ENCODE assay signal across 26 cellular contexts in genomic region chr10:71816421-71816851, GRCh38. TPM values are rescaled to one million over a fixed set of nuclear protein-coding genes. Genes with fewer than 3 reads are reported as not detected.
DNase-seq lines count a peak whose midpoint lies in the region; ATAC-seq, FAIRE-seq and TF ChIP-seq lines count a peak whose summit lies in the region.
"Had no signal": no experiment of that assay in that cellular context is flagged by ENCODE, and none has a peak within 500 bp of the region (broad histone marks: within the 10 kb centered on the region; RNA-seq: fewer than 3 reads in every experiment).

No MANE protein-coding gene starts in this region.

- H3K9me3 ChIP-seq in psoas muscle (no peaks in the 10 kb centered on the region), kidney (ENCODE audit: control insufficient read depth in 1 of 2, low read length in 2 of 2) (no peaks in the 10 kb centered on the region), upper lobe of left lung (no peaks in the 10 kb centered on the region)
- H3K9me3 ChIP-seq: BLaER1, thoracic aorta, vagina had no signal

- FAIRE-seq in kidney (lab: Jason Lieb, UNC): no peak
- FAIRE-seq: TTC549 had no signal

- peaks cover 8 to 69% of the 10 kb centered on the region in 2 donors for H3K36me3 ChIP-seq in psoas muscle (ENCODE audit: insufficient read depth in 1 of 2, low read depth in 1 of 2)
- peaks cover 38 to 52% of the 10 kb centered on the region in 2 donors for H3K36me3 ChIP-seq in kidney (ENCODE audit: control insufficient read depth in 1 of 2, insufficient read depth in 2 of 2, low read length in 2 of 2)
- peaks cover 45 to 68% (median 62%) of the 10 kb centered on the region in 4 donors for H3K36me3 ChIP-seq in upper lobe of left lung

- DNase-seq in natural killer cell treated with Interleukin-12 subunit alpha and Interleukin-12 subunit beta and Interleukin-15 and Interleukin-18, amount 100 ng/mL, for 72 hours (ENCODE audit: low spot score): peak; percentile 25
- DNase-seq in natural killer cell (no peak), dorsolateral prefrontal cortex (no peak), psoas muscle (no peak), kidney (no peak), upper lobe of left lung (no peak), GM13977 (ENCODE audit: low spot score) (no peak)
- DNase-seq: activated CD4-positive, CD25-positive, alpha-beta regulatory T cell treated with anti-CD3 and anti-CD28 coated beads, Interleukin-2, amount 50 U/mL, for 72 hours; activated CD8-positive, alpha-beta T cell treated with anti-CD3 and anti-CD28 coated beads for 36 hours; activated gamma-delta T cell; DMS79 treated with DMSO at 0.1 percent for 48 hours; H9; NCI-H1694; NCI-H2171 treated with DMSO at 0.1 percent for 48 hours; NCI-H524 treated with DMSO at 0.1 percent for 48 hours; NK-92 treated with Interleukin-12 subunit alpha and Interleukin-12 subunit beta, amount 100 ng/mL, for 24 hours; SIG-M5; stimulated activated naive B cell treated with anti-CD40 and anti-IgM and Interleukin-4, amounts not matched to agents 10 μg/mL and 1 μg/mL and 100 μg/mL, for 72 hours had no signal

- no peaks in the 10 kb centered on the region for H3K27me3 ChIP-seq in dorsolateral prefrontal cortex
- no peaks in the 10 kb centered on the region for H3K27me3 ChIP-seq in psoas muscle (ENCODE audit: insufficient read depth in 3 of 3, low read length in 2 of 3)
- no peaks in the 10 kb centered on the region for H3K27me3 ChIP-seq in upper lobe of left lung
- H3K27me3 ChIP-seq: BLaER1, cardiac muscle cell, vagina had no signal

- intact Hi-C loops in natural killer cell (cut with micrococcal nuclease) (no loop called here), dorsolateral prefrontal cortex (cut with DNase I) (loop anchor here (5.0 to 10.0 kb wide), 3 partner anchors 76 to 502 kb away; partner anchors contain the start of gene SLC29A3 (in 1 of the 2)), psoas muscle (cut with DNase I) (no loop called here), kidney (cut with DNase I) (no loop called here)

- peaks cover 4 to 6% of the 10 kb centered on the region in 2 donors for H3K4me1 Mint-ChIP-seq in natural killer cell treated with Interleukin-12 subunit alpha and Interleukin-12 subunit beta and Interleukin-15 and Interleukin-18, amount 100 ng/mL, for 72 hours (ENCODE audit: low read depth in 2 of 2)
- peaks cover 2 to 8% of the 10 kb centered on the region in 2 donors for H3K4me1 Mint-ChIP-seq in natural killer cell

- no peak for TF ChIP-seq CTCF in natural killer cell (IDR thresholded peaks at IDR 0.05)
- no peak for TF ChIP-seq CTCF in dorsolateral prefrontal cortex (IDR thresholded peaks at IDR 0.05 in 54 of 56, conservative IDR thresholded peaks at IDR 0.05 in 2 of 56; ENCODE audit: low read depth in 1 of 56, partially characterized antibody in 56 of 56)
- no peak for TF ChIP-seq CTCF in psoas muscle (IDR thresholded peaks at IDR 0.05)
- TF ChIP-seq CTCF in kidney (IDR thresholded peaks at IDR 0.05; ENCODE audit: borderline replicate concordance, extremely low read depth, insufficient read depth): no peak
- no peak for TF ChIP-seq CTCF in upper lobe of left lung (IDR thresholded peaks at IDR 0.05)
- TF ChIP-seq CTCF in GM13977 (IDR thresholded peaks at IDR 0.05; ENCODE audit: extremely low read depth, insufficient read depth, missing control alignments): no peak

- TF ChIP-seq EP300 in upper lobe of left lung (IDR thresholded peaks at IDR 0.05): no peak

- no peak overlapping the region for H3K27ac Mint-ChIP-seq in natural killer cell treated with Interleukin-12 subunit alpha and Interleukin-12 subunit beta and Interleukin-15 and Interleukin-18, amount 100 ng/mL, for 72 hours
- peak overlapping the region in 1 of 2 donors; percentile 29 for H3K27ac Mint-ChIP-seq in natural killer cell
- H3K27ac Mint-ChIP-seq: activated CD8-positive, alpha-beta T cell treated with anti-CD3 and anti-CD28 coated beads for 36 hours; stimulated activated naive B cell treated with anti-CD40 and anti-IgM and Interleukin-4, amounts not matched to agents 10 μg/mL and 1 μg/mL and 100 μg/mL, for 72 hours had no signal

- no peak for TF ChIP-seq POLR2A in upper lobe of left lung (IDR thresholded peaks at IDR 0.05)

- in situ Hi-C loops in GM13977 (cut with MboI; ENCODE audit: low pct_unique_long_range_greater_than_20kb, low sequenced_read_pairs, unreplicated experiment): no loop called here

- no peak for ATAC-seq in natural killer cell treated with Interleukin-12 subunit alpha and Interleukin-12 subunit beta and Interleukin-15 and Interleukin-18, amount 100 ng/mL, for 72 hours
- ATAC-seq in natural killer cell (no peak), psoas muscle (no peak), upper lobe of left lung (ENCODE audit: low FRiP score in 2 of 2) (no peak), HG03025 (IDR thresholded peaks at IDR 0.05; ENCODE audit: low FRiP score, unreplicated experiment) (no peak)
- ATAC-seq: activated CD8-positive, alpha-beta T cell treated with anti-CD3 and anti-CD28 coated beads for 36 hours; stimulated activated naive B cell treated with anti-CD40 and anti-IgM and Interleukin-4, amounts not matched to agents 10 μg/mL and 1 μg/mL and 100 μg/mL, for 72 hours had no signal

- H3K27ac ChIP-seq in dorsolateral prefrontal cortex: peak overlapping the region; percentile 30 to 97 (median 87)
- H3K27ac ChIP-seq in psoas muscle: peak overlapping the region; percentile 2
- H3K27ac ChIP-seq in kidney (ENCODE audit: low read depth in 2 of 2, low read length in 2 of 2): no peak overlapping the region
- peak overlapping the region in 1 of 4 donors; percentile 77 for H3K27ac ChIP-seq in upper lobe of left lung
- H3K27ac ChIP-seq: BLaER1, cardiac muscle cell, thoracic aorta, vagina had no signal

- H3K4me3 Mint-ChIP-seq in natural killer cell treated with Interleukin-12 subunit alpha and Interleukin-12 subunit beta and Interleukin-15 and Interleukin-18, amount 100 ng/mL, for 72 hours: no peak overlapping the region
- no peak overlapping the region for H3K4me3 Mint-ChIP-seq in natural killer cell
- H3K4me3 Mint-ChIP-seq: activated CD8-positive, alpha-beta T cell treated with anti-CD3 and anti-CD28 coated beads for 36 hours; H9; stimulated activated naive B cell treated with anti-CD40 and anti-IgM and Interleukin-4, amounts not matched to agents 10 μg/mL and 1 μg/mL and 100 μg/mL, for 72 hours had no signal

- no peak overlapping the region for H3K9ac ChIP-seq in kidney (ENCODE audit: low read length in 2 of 2)
- H3K9ac ChIP-seq: BLaER1 had no signal

- H3K9me3 Mint-ChIP-seq in natural killer cell treated with Interleukin-12 subunit alpha and Interleukin-12 subunit beta and Interleukin-15 and Interleukin-18, amount 100 ng/mL, for 72 hours: no peaks in the 10 kb centered on the region
- no peaks in the 10 kb centered on the region for H3K9me3 Mint-ChIP-seq in natural killer cell
- H3K9me3 Mint-ChIP-seq: activated CD8-positive, alpha-beta T cell treated with anti-CD3 and anti-CD28 coated beads for 36 hours; H9; stimulated activated naive B cell treated with anti-CD40 and anti-IgM and Interleukin-4, amounts not matched to agents 10 μg/mL and 1 μg/mL and 100 μg/mL, for 72 hours had no signal

- H3K4me3 ChIP-seq in dorsolateral prefrontal cortex: no peak overlapping the region
- H3K4me3 ChIP-seq in psoas muscle: no peak overlapping the region
- H3K4me3 ChIP-seq in kidney (ENCODE audit: low read length in 2 of 2): no peak overlapping the region
- H3K4me3 ChIP-seq in upper lobe of left lung: no peak overlapping the region
- H3K4me3 ChIP-seq: BLaER1, cardiac muscle cell, smooth muscle cell, thoracic aorta, vagina had no signal

- peaks cover 31% of the 10 kb centered on the region for H3K4me1 ChIP-seq in psoas muscle
- H3K4me1 ChIP-seq in kidney (ENCODE audit: control insufficient read depth in 1 of 2, insufficient read depth in 1 of 2, low read depth in 1 of 2, low read length in 2 of 2): peaks cover 0 to 8% of the 10 kb centered on the region in 2 donors
- H3K4me1 ChIP-seq in upper lobe of left lung: peaks cover 0 to 11% (median 5%) of the 10 kb centered on the region in 4 donors

- 64 to 65% (median 64%) methylated on average over 12 of the region's 12 CpGs for WGBS in psoas muscle, 3 donors
- WGBS in upper lobe of left lung, 2 donors: 87 to 95% methylated on average over 10 to 12 of the region's 12 CpGs

- H3K36me3 Mint-ChIP-seq in natural killer cell treated with Interleukin-12 subunit alpha and Interleukin-12 subunit beta and Interleukin-15 and Interleukin-18, amount 100 ng/mL, for 72 hours: peaks cover 12% of the 10 kb centered on the region
- H3K36me3 Mint-ChIP-seq in natural killer cell: peaks cover 13% of the 10 kb centered on the region

- no peaks in the 10 kb centered on the region for H3K27me3 Mint-ChIP-seq in natural killer cell treated with Interleukin-12 subunit alpha and Interleukin-12 subunit beta and Interleukin-15 and Interleukin-18, amount 100 ng/mL, for 72 hours
- no peaks in the 10 kb centered on the region for H3K27me3 Mint-ChIP-seq in natural killer cell (ENCODE audit: low read depth in 2 of 2)
- H3K27me3 Mint-ChIP-seq: activated CD8-positive, alpha-beta T cell treated with anti-CD3 and anti-CD28 coated beads for 36 hours; stimulated activated naive B cell treated with anti-CD40 and anti-IgM and Interleukin-4, amounts not matched to agents 10 μg/mL and 1 μg/mL and 100 μg/mL, for 72 hours had no signal

RNA-seq across cellular contexts. Expression of gene PSAP, which starts 34.6 kb away (rescaled TPM):
- total RNA-seq in natural killer cell treated with Interleukin-12 subunit alpha and Interleukin-12 subunit beta and Interleukin-15 and Interleukin-18, amount 100 ng/mL, for 72 hours: 100 to 1,000 TPM; 136 to 207 TPM
- 100 to 1,000 TPM; 324 to 488 (median 428) TPM for total RNA-seq in natural killer cell
- total RNA-seq in dorsolateral prefrontal cortex: 1,000 to 10,000 TPM; 1,158 to 1,954 (median 1,559) TPM
- total RNA-seq in psoas muscle: 1,000 to 10,000 TPM in 3 of 4 donors, 100 to 1,000 TPM in 1; 885 to 1,725 (median 1,143) TPM
- 1,000 to 10,000 TPM in 1 of 3 donors, 100 to 1,000 TPM in 2; 634 to 1,049 (median 695) TPM for polyA plus RNA-seq in psoas muscle
- 1,249 TPM for total RNA-seq in kidney
- polyA plus RNA-seq in kidney (ENCODE audit: insufficient read depth, low read depth, low replicate concordance): 1,082 TPM
- total RNA-seq in upper lobe of left lung: 1,000 to 10,000 TPM in 3 of 6 donors, 100 to 1,000 TPM in 3; 776 to 2,056 (median 1,236) TPM

RNA-seq across cellular contexts. Expression of gene VSIR, which starts 43.1 kb away (rescaled TPM):
- total RNA-seq in natural killer cell treated with Interleukin-12 subunit alpha and Interleukin-12 subunit beta and Interleukin-15 and Interleukin-18, amount 100 ng/mL, for 72 hours: 10 to 100 TPM; 18.8 to 19.7 TPM
- 100 to 1,000 TPM; 134 to 193 (median 178) TPM for total RNA-seq in natural killer cell
- 100 to 1,000 TPM in 4 of 120 experiments, 10 to 100 TPM in 116; 23.3 to 173 (median 52.8) TPM for total RNA-seq in dorsolateral prefrontal cortex
- total RNA-seq in psoas muscle: 10 to 100 TPM; 12.5 to 20.4 (median 15.9) TPM
- polyA plus RNA-seq in psoas muscle: 10 to 100 TPM; 14.8 to 21.8 (median 19.0) TPM
- 66.6 TPM for total RNA-seq in kidney
- 32.1 TPM for polyA plus RNA-seq in kidney (ENCODE audit: insufficient read depth, low read depth, low replicate concordance)
- total RNA-seq in upper lobe of left lung: 100 to 1,000 TPM in 2 of 6 donors, 10 to 100 TPM in 4; 51.7 to 167 (median 92.5) TPM
- polyA plus RNA-seq: neural cell had no signal

Comparison
In these comparisons a context has a peak if more than half of its experiments do, and no peak if none do; other contexts are left out.
1. H3K27ac ChIP-seq: peak in dorsolateral prefrontal cortex (59 of 59) and psoas muscle (single experiment); none in kidney (0 of 2).
2. intact Hi-C loops: an anchor here in dorsolateral prefrontal cortex (5.0 to 10.0 kb wide); none called in natural killer cell, psoas muscle and kidney.